ENCODE assay signal across 8 cellular contexts in genomic region chr9:84293001-84293798, GRCh38. TPM values are rescaled to one million over a fixed set of nuclear protein-coding genes. Genes with fewer than 3 reads are reported as not detected.
DNase-seq lines count a peak whose midpoint lies in the region; ATAC-seq, FAIRE-seq and TF ChIP-seq lines count a peak whose summit lies in the region.

No MANE protein-coding gene starts in this region.

- H3K4me3 ChIP-seq in MM.1S (ENCODE audit: low read length) (no peak overlapping the region), neutrophil (ENCODE audit: low read depth in 1 of 2, low read length in 1 of 2) (peak overlapping the region; percentile 31 to 33), PC-9 (no peak overlapping the region), kidney (ENCODE audit: low read length in 2 of 2) (no peak overlapping the region)

- peaks cover 19% of the 10 kb centered on the region for H3K9me3 Mint-ChIP-seq in activated CD4-positive, alpha-beta T cell treated with anti-CD3 and anti-CD28 coated beads, Interleukin-2, amount 10 ng/mL, durations not matched to agents 24 days and 14 days

- FAIRE-seq in kidney (lab: Jason Lieb, UNC): no peak

- H3K27me3 ChIP-seq in MM.1S (replicated peaks; ENCODE audit: insufficient read depth, low read length): no peaks in the 10 kb centered on the region
- no peaks in the 10 kb centered on the region for H3K27me3 ChIP-seq in neutrophil
- no peaks in the 10 kb centered on the region for H3K27me3 ChIP-seq in PC-9 (ENCODE audit: insufficient read depth, low read depth)

- intact Hi-C loops in activated CD4-positive, alpha-beta T cell treated with anti-CD3 and anti-CD28 coated beads, Interleukin-2, amount 10 ng/mL, durations not matched to agents 24 days and 14 days (cut with micrococcal nuclease): loop anchor here (10.0 kb wide), 4 partner anchors 338 to 1652 kb away; partner anchors contain the start of genes IDNK and NAA35
- intact Hi-C loops in PC-9 (cut with micrococcal nuclease; ENCODE audit: unreplicated experiment): no loop called here
- intact Hi-C loops in kidney (cut with DNase I): no loop called here

- peaks cover 70% of the 10 kb centered on the region for H3K4me1 Mint-ChIP-seq in activated CD4-positive, alpha-beta T cell treated with anti-CD3 and anti-CD28 coated beads, Interleukin-2, amount 10 ng/mL, durations not matched to agents 24 days and 14 days

- H3K4me3 Mint-ChIP-seq in activated CD4-positive, alpha-beta T cell treated with anti-CD3 and anti-CD28 coated beads, Interleukin-2, amount 10 ng/mL, durations not matched to agents 24 days and 14 days: peak overlapping the region; percentile 66

- CTCF ChIA-PET in PC-9 (lab: Charles Lee): no interaction called here

- no peaks in the 10 kb centered on the region for H3K79me2 ChIP-seq in MM.1S (ENCODE audit: low read length)
- no peaks in the 10 kb centered on the region for H3K79me2 ChIP-seq in PC-9 (ENCODE audit: low read depth)

- ATAC-seq in HG02610 (IDR thresholded peaks at IDR 0.05; ENCODE audit: unreplicated experiment): peak; percentile 34

- no peak for TF ChIP-seq CTCF in MM.1S (IDR thresholded peaks at IDR 0.05; ENCODE audit: low read length)
- TF ChIP-seq CTCF in neutrophil (IDR thresholded peaks at IDR 0.05): no peak
- no peak for TF ChIP-seq CTCF in PC-9 (conservative IDR thresholded peaks at IDR 0.05)
- TF ChIP-seq CTCF in kidney (IDR thresholded peaks at IDR 0.05; ENCODE audit: borderline replicate concordance, extremely low read depth, insufficient read depth): no peak

- H3K9ac ChIP-seq in MM.1S (ENCODE audit: low read length): no peak overlapping the region
- no peak overlapping the region for H3K9ac ChIP-seq in kidney (ENCODE audit: low read length in 2 of 2)

- H3K9me3 ChIP-seq in MM.1S (replicated peaks; ENCODE audit: insufficient read depth, low read length): no peaks in the 10 kb centered on the region
- no peaks in the 10 kb centered on the region for H3K9me3 ChIP-seq in neutrophil
- no peaks in the 10 kb centered on the region for H3K9me3 ChIP-seq in PC-9 (ENCODE audit: insufficient read depth, low read depth)
- H3K9me3 ChIP-seq in kidney (ENCODE audit: control insufficient read depth in 1 of 2, low read length in 2 of 2): no peaks in the 10 kb centered on the region

- H3K36me3 Mint-ChIP-seq in activated CD4-positive, alpha-beta T cell treated with anti-CD3 and anti-CD28 coated beads, Interleukin-2, amount 10 ng/mL, durations not matched to agents 24 days and 14 days (ENCODE audit: low read depth): peaks cover 10% of the 10 kb centered on the region

- no TSS peak for BruUV-seq in PC-9 (replicated peaks; lab: Mats Ljungman, UMichigan)

- H3K9me2 ChIP-seq in MM.1S (replicated peaks; ENCODE audit: insufficient read depth, low read length): no peaks in the 10 kb centered on the region
- no peaks in the 10 kb centered on the region for H3K9me2 ChIP-seq in PC-9 (ENCODE audit: insufficient read depth)

- no peaks in the 10 kb centered on the region for H3K27me3 Mint-ChIP-seq in activated CD4-positive, alpha-beta T cell treated with anti-CD3 and anti-CD28 coated beads, Interleukin-2, amount 10 ng/mL, durations not matched to agents 24 days and 14 days

- peaks cover 25% of the 10 kb centered on the region for H3K4me1 ChIP-seq in MM.1S (ENCODE audit: low read length)
- peaks cover 22 to 23% of the 10 kb centered on the region in 2 experiments for H3K4me1 ChIP-seq in neutrophil (ENCODE audit: control insufficient read depth in 1 of 2, insufficient read depth in 1 of 2, low read depth in 1 of 2, low read length in 1 of 2)
- H3K4me1 ChIP-seq in PC-9 (replicated peaks; ENCODE audit: insufficient read depth): no peaks in the 10 kb centered on the region
- H3K4me1 ChIP-seq in kidney (ENCODE audit: control insufficient read depth in 1 of 2, insufficient read depth in 1 of 2, low read depth in 1 of 2, low read length in 2 of 2): no peaks in the 10 kb centered on the region

- H3F3A ChIP-seq in MM.1S (ENCODE audit: insufficient read depth, low read length): 0 out of 2 replicates have a peak, but pooled peaks cover 6% of the 10 kb centered on the region
- H3F3A ChIP-seq in PC-9 (ENCODE audit: insufficient read depth, low read depth): no peaks in the 10 kb centered on the region

- peak overlapping the region; percentile 100 for H3K27ac Mint-ChIP-seq in activated CD4-positive, alpha-beta T cell treated with anti-CD3 and anti-CD28 coated beads, Interleukin-2, amount 10 ng/mL, durations not matched to agents 24 days and 14 days

- H3K27ac ChIP-seq in MM.1S (ENCODE audit: low read length): no peak overlapping the region
- peak overlapping the region; percentile 79 for H3K27ac ChIP-seq in neutrophil
- H3K27ac ChIP-seq in PC-9: no peak overlapping the region
- no peak overlapping the region for H3K27ac ChIP-seq in kidney (ENCODE audit: low read depth in 2 of 2, low read length in 2 of 2)

- peak overlapping the region; percentile 59 for H2AFZ ChIP-seq in MM.1S (ENCODE audit: low read length)
- H2AFZ ChIP-seq in PC-9: no peak overlapping the region

- H3K36me3 ChIP-seq in MM.1S (replicated peaks; ENCODE audit: insufficient read depth, low read length): no peaks in the 10 kb centered on the region
- peaks cover 18% of the 10 kb centered on the region for H3K36me3 ChIP-seq in neutrophil
- H3K36me3 ChIP-seq in PC-9 (ENCODE audit: low read depth): no peaks in the 10 kb centered on the region
- no peaks in the 10 kb centered on the region for H3K36me3 ChIP-seq in kidney (ENCODE audit: control insufficient read depth in 1 of 2, insufficient read depth in 2 of 2, low read length in 2 of 2)

- POLR2A ChIA-PET in PC-9 (lab: Charles Lee; ENCODE audit: unreplicated experiment): interaction anchor here (0.6 kb wide), 1 partner anchor 407 kb away, joined by 5 read pairs; no protein-coding TSS in a partner anchor

- H3K4me2 ChIP-seq in MM.1S (ENCODE audit: low read depth, low read length) (peak overlapping the region; percentile 28; the same call in 1 of the 2 replicates), PC-9 (no peak overlapping the region)

- DNase-seq in activated CD4-positive, alpha-beta T cell treated with anti-CD3 and anti-CD28 coated beads, Interleukin-2, amount 10 ng/mL, durations not matched to agents 24 days and 14 days: peak; percentile 77
- no peak for DNase-seq in activated CD4-positive, alpha-beta T cell treated with anti-CD3 and anti-CD28 coated beads for 1 hour
- peak; percentile 33 for DNase-seq in MM.1S
- no peak for DNase-seq in hypothalamus (lab: John Stamatoyannopoulos, UW)
- no peak for DNase-seq in PC-9
- no peak for DNase-seq in kidney

- H4K20me1 ChIP-seq in MM.1S (ENCODE audit: insufficient read depth, low read length) (no peaks in the 10 kb centered on the region), PC-9 (ENCODE audit: insufficient read depth) (no peaks in the 10 kb centered on the region)

RNA-seq across cellular contexts. Expression of gene SLC28A3, which starts 47.4 kb away (rescaled TPM):
- 0.44 and 0.54 TPM in 2 replicates for total RNA-seq in activated CD4-positive, alpha-beta T cell treated with anti-CD3 and anti-CD28 coated beads, Interleukin-2, amount 10 ng/mL, durations not matched to agents 24 days and 14 days
- total RNA-seq in PC-9 (2021) (0.08 and 0.13 TPM in 2 replicates), kidney (1.0 TPM)
- not detected for polyA plus RNA-seq in kidney (ENCODE audit: insufficient read depth, low read depth, low replicate concordance)

Comparison
In these comparisons a context has a peak if more than half of its experiments do, and no peak if none do; other contexts are left out.
1. DNase-seq: peak in activated CD4-positive, alpha-beta T cell treated with anti-CD3 and anti-CD28 coated beads, Interleukin-2, amount 10 ng/mL, durations not matched to agents 24 days and 14 days (single experiment) and MM.1S (single experiment); none in activated CD4-positive, alpha-beta T cell treated with anti-CD3 and anti-CD28 coated beads for 1 hour (single experiment), hypothalamus (0 of 51), PC-9 (0 of 2) and kidney (single experiment).
2. H3K4me3 ChIP-seq: peak in neutrophil (2 of 2); none in MM.1S (single experiment), PC-9 (single experiment) and kidney (0 of 2).